27 cellular contexts compared by ENCODE assay signal in the genomic region with DNA sequence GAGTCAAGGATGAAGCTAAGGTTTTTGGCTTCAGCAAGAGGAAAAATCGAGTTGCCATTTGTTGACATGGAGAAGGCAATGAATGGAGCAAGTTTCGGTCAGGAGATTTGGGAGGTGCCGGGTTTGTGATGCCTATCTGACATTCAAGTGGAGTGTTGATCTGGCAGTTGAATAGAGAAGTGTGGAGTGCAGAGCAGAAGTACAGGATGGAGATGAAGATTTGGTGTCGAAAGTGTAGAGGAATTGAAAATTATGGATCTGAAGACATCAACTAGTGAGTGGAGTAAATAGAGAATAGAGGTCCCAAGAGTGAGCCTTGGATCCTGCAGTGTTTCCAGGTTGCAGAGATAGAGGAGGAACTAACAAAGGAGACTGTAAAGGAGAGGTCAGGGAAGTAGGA.
"Had no signal": no experiment of that assay in that cellular context is flagged by ENCODE, and none has a peak within 500 bp of the region (broad histone marks: within the 10 kb centered on the region; RNA-seq: fewer than 3 reads in every experiment).

No MANE protein-coding gene starts in this region.

- H3K36me3 ChIP-seq: suprapubic skin, thyroid gland, tibial nerve, transverse colon, upper lobe of left lung, upper lobe of right lung, uterus, vagina had no signal

- H3K27me3 ChIP-seq: stomach, testis, thyroid gland, tibial artery, transverse colon, upper lobe of left lung, upper lobe of right lung, uterus, vagina had no signal

- H3K27ac ChIP-seq: stomach, suprapubic skin, testis, thoracic aorta, thyroid gland, tibial artery, tibial nerve, transverse colon, upper lobe of left lung, upper lobe of right lung, uterus, vagina had no signal

- H3K9me3 ChIP-seq: stomach, suprapubic skin, testis, thoracic aorta, thyroid gland, tibial artery, tibial nerve, transverse colon, upper lobe of left lung, upper lobe of right lung, uterus, vagina had no signal

- ATAC-seq: stimulated activated effector memory CD8-positive, alpha-beta T cell treated with anti-CD3 and anti-CD28 coated beads, Interleukin-12 subunit alpha, Interleukin-12 subunit beta, amount 100 ng/mL, for 72 hours; stimulated activated memory B cell treated with anti-CD40 and anti-IgM and Interleukin-4, amounts not matched to agents 10 μg/mL and 1 μg/mL and 100 μg/mL, for 72 hours; stimulated activated naive B cell treated with anti-CD40 and anti-IgM and Interleukin-4, amounts not matched to agents 10 μg/mL and 1 μg/mL and 100 μg/mL, for 72 hours; stimulated activated naive CD8-positive, alpha-beta T cell treated with anti-CD3 and anti-CD28 coated beads, Interleukin-15, amount 100 ng/mL, for 72 hours; stimulated activated naive CD8-positive, alpha-beta T cell treated with anti-CD3 and anti-CD28 coated beads, Interleukin-15, Interleukin-2, amounts not matched to agents 100 U/mL and 50 U/mL, for 24 hours; upper lobe of right lung had no signal

- FAIRE-seq: urothelium cell line had no signal

- H3K4me3 ChIP-seq: stomach, suprapubic skin, testis, thoracic aorta, thyroid gland, tibial artery, tibial nerve, transverse colon, upper lobe of left lung, upper lobe of right lung, uterus, vagina had no signal

- H3K4me1 ChIP-seq: stomach, suprapubic skin, testis, tibial artery, tibial nerve, transverse colon, upper lobe of left lung, upper lobe of right lung, uterus, vagina had no signal

- DNase-seq: stimulated activated CD4-positive, alpha-beta T cell treated with anti-CD3 and anti-CD28 coated beads, Interleukin-2, amount 100 ng/mL, for 48 hours; stimulated activated CD4-positive, alpha-beta T cell treated with anti-CD3 and anti-CD28 coated beads, Interleukin-4, amount 100 ng/mL, for 1 hour; stimulated activated CD4-positive, alpha-beta T cell treated with anti-CD3 and anti-CD28 coated beads, Interleukin-4, amount 100 ng/mL, for 24 hours; stimulated activated CD4-positive, alpha-beta T cell treated with anti-CD3 and anti-CD28 coated beads, Interleukin-4, amount 100 ng/mL, for 4 hours; stimulated activated CD8-positive, alpha-beta memory T cell treated with anti-CD3 and anti-CD28 coated beads, Interleukin-4, amount 100 ng/mL, for 48 hours; stimulated activated naive B cell treated with anti-CD40 and anti-IgM and Interleukin-4, amounts not matched to agents 10 μg/mL and 1 μg/mL and 100 μg/mL, for 72 hours; stimulated activated naive CD4-positive, alpha-beta T cell; stimulated activated naive CD4-positive, alpha-beta T cell treated with Interleukin-2 at 50 U/mL for 16 hours; stimulated activated naive CD8-positive, alpha-beta T cell treated with anti-CD3 and anti-CD28 coated beads, Interleukin-15, amount 100 ng/mL, for 72 hours; stimulated activated naive CD8-positive, alpha-beta T cell treated with anti-CD3 and anti-CD28 coated beads, Interleukin-15, Interleukin-2, amounts not matched to agents 100 U/mL and 50 U/mL, for 24 hours; stomach; substantia nigra; testis; thyroid gland; tibial artery; transverse colon; trophoblast cell; upper lobe of left lung; upper lobe of right lung; uterus had no signal
